ENCODE assay signal across 1 cellular context in the genomic region with DNA sequence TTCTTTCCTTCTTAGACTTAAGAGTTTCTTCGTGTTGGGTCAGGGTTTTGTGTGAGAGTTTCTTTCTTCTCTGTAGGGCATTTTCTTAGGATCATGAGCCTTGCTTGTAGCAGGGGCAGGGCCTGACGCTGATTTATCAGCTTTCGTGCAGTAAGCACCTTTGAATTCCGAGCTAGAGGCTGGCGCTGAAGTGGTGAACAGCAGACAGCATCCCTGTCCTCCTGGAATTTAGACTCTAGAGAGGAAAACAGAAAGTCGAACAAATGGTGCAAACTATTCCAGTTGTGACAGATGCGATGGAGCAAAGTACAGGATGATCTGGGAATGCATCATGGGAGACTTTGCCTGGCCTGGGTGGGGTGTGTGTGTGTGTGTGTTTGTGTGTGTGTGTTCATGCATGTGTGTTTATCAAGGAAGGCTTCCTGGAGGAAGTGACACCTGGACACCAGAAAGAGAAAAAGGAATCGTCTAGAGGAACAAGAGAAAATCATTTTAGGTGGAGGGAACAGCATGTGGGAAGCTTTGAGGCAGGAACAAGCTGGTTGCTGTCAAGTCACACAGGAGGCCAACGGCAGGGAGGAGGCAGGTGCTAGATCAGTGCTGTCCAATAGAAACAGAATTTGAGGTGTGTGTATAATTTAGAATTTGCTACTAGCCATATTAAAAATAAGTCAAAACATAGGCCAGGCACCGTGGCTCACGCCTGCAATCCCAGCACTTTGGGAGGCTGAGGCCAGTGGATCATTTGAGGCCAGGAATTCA.
TF ChIP-seq lines count a peak whose summit lies in the region.

No MANE protein-coding gene starts in this region.

TF ChIP-seq in HepG2, 621 proteins besides CTCF, POLR2A, EP300 and RAD21 (continued from another document and continues in another):
- TF ChIP-seq ZNF264 (CRISPR knock-in tag; IDR thresholded peaks at IDR 0.05) = peak; percentile 61
- TF ChIP-seq, protein P1, sequence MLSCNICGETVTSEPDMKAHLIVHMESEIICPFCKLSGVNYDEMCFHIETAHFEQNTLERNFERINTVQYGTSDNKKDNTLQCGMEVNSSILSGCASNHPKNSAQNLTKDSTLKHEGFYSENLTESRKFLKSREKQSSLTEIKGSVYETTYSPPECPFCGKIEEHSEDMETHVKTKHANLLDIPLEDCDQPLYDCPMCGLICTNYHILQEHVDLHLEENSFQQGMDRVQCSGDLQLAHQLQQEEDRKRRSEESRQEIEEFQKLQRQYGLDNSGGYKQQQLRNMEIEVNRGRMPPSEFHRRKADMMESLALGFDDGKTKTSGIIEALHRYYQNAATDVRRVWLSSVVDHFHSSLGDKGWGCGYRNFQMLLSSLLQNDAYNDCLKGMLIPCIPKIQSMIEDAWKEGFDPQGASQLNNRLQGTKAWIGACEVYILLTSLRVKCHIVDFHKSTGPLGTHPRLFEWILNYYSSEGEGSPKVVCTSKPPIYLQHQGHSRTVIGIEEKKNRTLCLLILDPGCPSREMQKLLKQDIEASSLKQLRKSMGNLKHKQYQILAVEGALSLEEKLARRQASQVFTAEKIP (CRISPR knock-in tag; IDR thresholded peaks at IDR 0.05; ENCODE audit: borderline replicate concordance) = no peak
- peak; percentile 59; the same call in 1 of the 2 replicates for TF ChIP-seq ETV6 (CRISPR knock-in tag; conservative IDR thresholded peaks at IDR 0.05)
- TF ChIP-seq SKIL (CRISPR knock-in tag; IDR thresholded peaks at IDR 0.05; ENCODE audit: borderline replicate concordance) = no peak
- TF ChIP-seq, protein P2, sequence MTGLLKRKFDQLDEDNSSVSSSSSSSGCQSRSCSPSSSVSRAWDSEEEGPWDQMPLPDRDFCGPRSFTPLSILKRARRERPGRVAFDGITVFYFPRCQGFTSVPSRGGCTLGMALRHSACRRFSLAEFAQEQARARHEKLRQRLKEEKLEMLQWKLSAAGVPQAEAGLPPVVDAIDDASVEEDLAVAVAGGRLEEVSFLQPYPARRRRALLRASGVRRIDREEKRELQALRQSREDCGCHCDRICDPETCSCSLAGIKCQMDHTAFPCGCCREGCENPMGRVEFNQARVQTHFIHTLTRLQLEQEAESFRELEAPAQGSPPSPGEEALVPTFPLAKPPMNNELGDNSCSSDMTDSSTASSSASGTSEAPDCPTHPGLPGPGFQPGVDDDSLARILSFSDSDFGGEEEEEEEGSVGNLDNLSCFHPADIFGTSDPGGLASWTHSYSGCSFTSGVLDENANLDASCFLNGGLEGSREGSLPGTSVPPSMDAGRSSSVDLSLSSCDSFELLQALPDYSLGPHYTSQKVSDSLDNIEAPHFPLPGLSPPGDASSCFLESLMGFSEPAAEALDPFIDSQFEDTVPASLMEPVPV (CRISPR knock-in tag; IDR thresholded peaks at IDR 0.05) = peak; percentile 37; the same call in 1 of the 2 replicates
- no peak for TF ChIP-seq ZNF576 (CRISPR knock-in tag; IDR thresholded peaks at IDR 0.05)
- peak; percentile 34; the same call in 1 of the 2 replicates for TF ChIP-seq GFI1 (CRISPR knock-in tag; IDR thresholded peaks at IDR 0.05; ENCODE audit: borderline replicate concordance)
- TF ChIP-seq, protein P3, sequence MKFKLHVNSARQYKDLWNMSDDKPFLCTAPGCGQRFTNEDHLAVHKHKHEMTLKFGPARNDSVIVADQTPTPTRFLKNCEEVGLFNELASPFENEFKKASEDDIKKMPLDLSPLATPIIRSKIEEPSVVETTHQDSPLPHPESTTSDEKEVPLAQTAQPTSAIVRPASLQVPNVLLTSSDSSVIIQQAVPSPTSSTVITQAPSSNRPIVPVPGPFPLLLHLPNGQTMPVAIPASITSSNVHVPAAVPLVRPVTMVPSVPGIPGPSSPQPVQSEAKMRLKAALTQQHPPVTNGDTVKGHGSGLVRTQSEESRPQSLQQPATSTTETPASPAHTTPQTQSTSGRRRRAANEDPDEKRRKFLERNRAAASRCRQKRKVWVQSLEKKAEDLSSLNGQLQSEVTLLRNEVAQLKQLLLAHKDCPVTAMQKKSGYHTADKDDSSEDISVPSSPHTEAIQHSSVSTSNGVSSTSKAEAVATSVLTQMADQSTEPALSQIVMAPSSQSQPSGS (CRISPR knock-in tag; IDR thresholded peaks at IDR 0.05) = no peak; the same call in 1 of the 2 replicates
- 0 out of 2 replicates have a peak, but pooled peaks have one; percentile 33 for TF ChIP-seq ELF1 (CRISPR knock-in tag; IDR thresholded peaks at IDR 0.05)
- no peak; the same call in 1 of the 2 replicates for TF ChIP-seq GABPB1 (CRISPR knock-in tag; IDR thresholded peaks at IDR 0.05)
- TF ChIP-seq RBM22 (optimal IDR thresholded peaks at IDR 0.05; ENCODE audit: low read length) = peak; percentile 86
- no peak for TF ChIP-seq CHCHD3 (CRISPR knock-in tag; IDR thresholded peaks at IDR 0.05)
- TF ChIP-seq, protein P4, sequence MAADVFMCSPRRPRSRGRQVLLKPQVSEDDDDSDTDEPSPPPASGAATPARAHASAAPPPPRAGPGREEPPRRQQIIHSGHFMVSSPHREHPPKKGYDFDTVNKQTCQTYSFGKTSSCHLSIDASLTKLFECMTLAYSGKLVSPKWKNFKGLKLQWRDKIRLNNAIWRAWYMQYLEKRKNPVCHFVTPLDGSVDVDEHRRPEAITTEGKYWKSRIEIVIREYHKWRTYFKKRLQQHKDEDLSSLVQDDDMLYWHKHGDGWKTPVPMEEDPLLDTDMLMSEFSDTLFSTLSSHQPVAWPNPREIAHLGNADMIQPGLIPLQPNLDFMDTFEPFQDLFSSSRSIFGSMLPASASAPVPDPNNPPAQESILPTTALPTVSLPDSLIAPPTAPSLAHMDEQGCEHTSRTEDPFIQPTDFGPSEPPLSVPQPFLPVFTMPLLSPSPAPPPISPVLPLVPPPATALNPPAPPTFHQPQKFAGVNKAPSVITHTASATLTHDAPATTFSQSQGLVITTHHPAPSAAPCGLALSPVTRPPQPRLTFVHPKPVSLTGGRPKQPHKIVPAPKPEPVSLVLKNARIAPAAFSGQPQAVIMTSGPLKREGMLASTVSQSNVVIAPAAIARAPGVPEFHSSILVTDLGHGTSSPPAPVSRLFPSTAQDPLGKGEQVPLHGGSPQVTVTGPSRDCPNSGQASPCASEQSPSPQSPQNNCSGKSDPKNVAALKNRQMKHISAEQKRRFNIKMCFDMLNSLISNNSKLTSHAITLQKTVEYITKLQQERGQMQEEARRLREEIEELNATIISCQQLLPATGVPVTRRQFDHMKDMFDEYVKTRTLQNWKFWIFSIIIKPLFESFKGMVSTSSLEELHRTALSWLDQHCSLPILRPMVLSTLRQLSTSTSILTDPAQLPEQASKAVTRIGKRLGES (CRISPR knock-in tag; IDR thresholded peaks at IDR 0.05; ENCODE audit: borderline replicate concordance) = no peak
- no peak for TF ChIP-seq SIX4 (CRISPR knock-in tag; IDR thresholded peaks at IDR 0.05)
- TF ChIP-seq RCOR2 (CRISPR knock-in tag; IDR thresholded peaks at IDR 0.05) = peak; percentile 97
- TF ChIP-seq, protein P5, sequence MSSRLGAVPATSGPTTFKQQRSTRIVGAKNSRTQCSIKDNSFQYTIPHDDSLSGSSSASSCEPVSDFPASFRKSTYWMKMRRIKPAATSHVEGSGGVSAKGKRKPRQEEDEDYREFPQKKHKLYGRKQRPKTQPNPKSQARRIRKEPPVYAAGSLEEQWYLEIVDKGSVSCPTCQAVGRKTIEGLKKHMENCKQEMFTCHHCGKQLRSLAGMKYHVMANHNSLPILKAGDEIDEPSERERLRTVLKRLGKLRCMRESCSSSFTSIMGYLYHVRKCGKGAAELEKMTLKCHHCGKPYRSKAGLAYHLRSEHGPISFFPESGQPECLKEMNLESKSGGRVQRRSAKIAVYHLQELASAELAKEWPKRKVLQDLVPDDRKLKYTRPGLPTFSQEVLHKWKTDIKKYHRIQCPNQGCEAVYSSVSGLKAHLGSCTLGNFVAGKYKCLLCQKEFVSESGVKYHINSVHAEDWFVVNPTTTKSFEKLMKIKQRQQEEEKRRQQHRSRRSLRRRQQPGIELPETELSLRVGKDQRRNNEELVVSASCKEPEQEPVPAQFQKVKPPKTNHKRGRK (CRISPR knock-in tag; IDR thresholded peaks at IDR 0.05) = no peak
- no peak for TF ChIP-seq ZNF530 (CRISPR knock-in tag; IDR thresholded peaks at IDR 0.05; ENCODE audit: low read depth)
- TF ChIP-seq, protein P6, sequence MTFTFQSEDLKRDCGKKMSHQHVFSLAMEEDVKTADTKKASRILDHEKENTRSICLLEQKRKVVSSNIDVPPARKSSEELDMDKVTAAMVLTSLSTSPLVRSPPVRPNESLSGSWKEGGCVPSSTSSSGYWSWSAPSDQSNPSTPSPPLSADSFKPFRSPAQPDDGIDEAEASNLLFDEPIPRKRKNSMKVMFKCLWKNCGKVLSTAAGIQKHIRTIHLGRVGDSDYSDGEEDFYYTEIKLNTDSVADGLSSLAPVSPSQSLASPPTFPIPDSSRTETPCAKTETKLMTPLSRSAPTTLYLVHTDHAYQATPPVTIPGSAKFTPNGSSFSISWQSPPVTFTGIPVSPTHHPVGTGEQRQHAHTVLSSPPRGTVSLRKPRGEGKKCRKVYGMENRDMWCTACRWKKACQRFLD (CRISPR knock-in tag; IDR thresholded peaks at IDR 0.05; ENCODE audit: borderline replicate concordance) = no peak
- TF ChIP-seq ELF4 (CRISPR knock-in tag; IDR thresholded peaks at IDR 0.05; ENCODE audit: borderline replicate concordance) = no peak
- peak; percentile 79 for TF ChIP-seq PHF5A (CRISPR knock-in tag; IDR thresholded peaks at IDR 0.05; ENCODE audit: low read depth, unreplicated experiment)
- TF ChIP-seq PATZ1 (CRISPR knock-in tag; IDR thresholded peaks at IDR 0.05) = peak; percentile 45; the same call in 1 of the 2 replicates
- TF ChIP-seq RBAK (CRISPR knock-in tag; IDR thresholded peaks at IDR 0.05) = no peak
- TF ChIP-seq ARNT (IDR thresholded peaks at IDR 0.05) = no peak
- TF ChIP-seq ZNF292 (CRISPR knock-in tag; IDR thresholded peaks at IDR 0.05; ENCODE audit: borderline replicate concordance, low read depth) = peak; percentile 94
- no peak for TF ChIP-seq ZNF570 (CRISPR knock-in tag; IDR thresholded peaks at IDR 0.05; ENCODE audit: borderline replicate concordance)
- TF ChIP-seq YEATS4 (CRISPR knock-in tag; IDR thresholded peaks at IDR 0.05; ENCODE audit: borderline replicate concordance) = no peak; the same call in none of the 2 replicates
- no peak for TF ChIP-seq HOXA5 (CRISPR knock-in tag; IDR thresholded peaks at IDR 0.05)
- no peak for TF ChIP-seq RAD51 (IDR thresholded peaks at IDR 0.05; ENCODE audit: borderline replicate concordance)
- TF ChIP-seq SALL1 (CRISPR knock-in tag; IDR thresholded peaks at IDR 0.05) = peak; percentile 97
- no peak for TF ChIP-seq EED (CRISPR knock-in tag; IDR thresholded peaks at IDR 0.05)
- 0 out of 2 replicates have a peak, but pooled peaks have one; percentile 59 for TF ChIP-seq ZBTB39 (CRISPR knock-in tag; IDR thresholded peaks at IDR 0.05)
- TF ChIP-seq ADNP (CRISPR knock-in tag; IDR thresholded peaks at IDR 0.05) = peak; percentile 78; the same call in 1 of the 2 replicates
- no peak; the same call in 1 of the 2 replicates for TF ChIP-seq ZBTB7A (CRISPR knock-in tag; IDR thresholded peaks at IDR 0.05)
- TF ChIP-seq ZNF343 (CRISPR knock-in tag; IDR thresholded peaks at IDR 0.05) = peak; percentile 79; the same call in 1 of the 2 replicates
- peak; percentile 73; the same call in 1 of the 2 replicates for TF ChIP-seq NR2F2 (IDR thresholded peaks at IDR 0.05; ENCODE audit: borderline replicate concordance, low read depth)
- TF ChIP-seq, protein P7, sequence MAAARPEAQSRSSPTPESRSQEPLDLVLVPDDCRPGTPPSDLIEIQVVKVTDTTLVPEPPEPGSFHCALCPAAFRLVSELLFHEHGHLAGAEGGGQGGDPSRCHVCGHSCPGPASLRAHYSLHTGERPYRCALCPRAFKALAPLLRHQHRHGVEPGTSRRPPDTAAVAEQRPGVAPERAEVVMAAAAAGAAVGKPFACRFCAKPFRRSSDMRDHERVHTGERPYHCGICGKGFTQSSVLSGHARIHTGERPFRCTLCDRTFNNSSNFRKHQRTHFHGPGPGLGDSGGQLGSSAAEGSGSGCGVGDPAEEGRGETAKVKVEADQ (CRISPR knock-in tag; IDR thresholded peaks at IDR 0.05; ENCODE audit: borderline replicate concordance) = no peak
- peak; percentile 66; the same call in 1 of the 2 replicates for TF ChIP-seq MEF2D (CRISPR knock-in tag; IDR thresholded peaks at IDR 0.05)
- peak; percentile 61; the same call in 1 of the 2 replicates for TF ChIP-seq NCOA2 (CRISPR knock-in tag; IDR thresholded peaks at IDR 0.05)
